Comparison of ENCODE assay signal across 17 cellular contexts in the genomic region with DNA sequence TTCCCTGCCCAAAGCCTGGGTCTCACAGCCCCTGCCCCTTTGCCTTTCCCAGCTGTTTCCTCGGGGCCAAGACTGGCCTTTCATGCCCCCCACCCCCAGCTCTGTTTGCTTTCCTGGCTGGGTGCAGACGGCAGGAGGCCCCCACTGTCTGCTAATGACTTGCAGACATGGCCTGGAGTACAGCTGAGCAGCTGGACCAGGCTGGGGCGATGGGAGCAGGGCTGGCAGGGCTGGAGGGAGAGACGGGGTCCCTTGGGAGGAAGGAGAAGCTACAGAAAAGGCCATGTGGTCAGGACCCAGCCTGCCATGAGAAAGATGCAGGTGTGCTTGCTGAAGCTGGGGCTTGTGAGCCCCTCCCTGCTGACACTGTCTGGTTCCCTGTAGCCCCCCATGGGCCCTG.
"Had no signal": no experiment of that assay in that cellular context is flagged by ENCODE, and none has a peak within 500 bp of the region (broad histone marks: within the 10 kb centered on the region; RNA-seq: fewer than 3 reads in every experiment).

No MANE protein-coding gene starts in this region.

- H3K27ac ChIP-seq: coronary artery, foreskin keratinocyte, prostate gland, transverse colon, uterus, WERI-Rb-1 had no signal

- H3K4me1 ChIP-seq: foreskin keratinocyte, prostate gland, transverse colon, uterus had no signal

- H3K27me3 ChIP-seq: foreskin keratinocyte, transverse colon, uterus had no signal

- H3K4me3 ChIP-seq: coronary artery, prostate gland, transverse colon, uterus had no signal

- H3K9me3 ChIP-seq: prostate gland, transverse colon, uterus had no signal

- H3K36me3 ChIP-seq: prostate gland, transverse colon, uterus, WERI-Rb-1 had no signal

- DNase-seq: activated CD4-positive, alpha-beta T cell treated with anti-CD3 and anti-CD28 coated beads, Interleukin-2, amount 50 U/mL, for 4 hours; activated effector memory CD4-positive, alpha-beta T cell treated with anti-CD3 and anti-CD28 coated beads, Interleukin-2, amount 50 U/mL, for 16 hours; activated naive CD4-positive, alpha-beta T cell treated with anti-CD3 and anti-CD28 coated beads, Interleukin-2, amount 50 U/mL, for 16 hours; activated T-cell treated with anti-CD3 and anti-CD28 coated beads, Interleukin-2, amount 50 U/mL, for 72 hours; foreskin keratinocyte; hippocampal formation; islet precursor cell; midbrain; right cardiac atrium; stimulated activated CD4-positive, alpha-beta T cell treated with anti-CD3 and anti-CD28 coated beads, Interleukin-2, amount 100 ng/mL, for 24 hours; stimulated activated naive CD8-positive, alpha-beta T cell treated with anti-CD3 and anti-CD28 coated beads, Interleukin-15, Interleukin-2, amounts not matched to agents 100 U/mL and 50 U/mL, for 24 hours; substantia nigra; transverse colon; uterus; WERI-Rb-1 had no signal

- ATAC-seq: activated T-cell treated with anti-CD3 and anti-CD28 coated beads, Interleukin-2, amount 50 U/mL, for 72 hours; foreskin keratinocyte; right cardiac atrium; stimulated activated naive CD8-positive, alpha-beta T cell treated with anti-CD3 and anti-CD28 coated beads, Interleukin-15, Interleukin-2, amounts not matched to agents 100 U/mL and 50 U/mL, for 24 hours had no signal
